Comparison of ENCODE assay signal across 18 cellular contexts in genomic region chr9:120397453-120397852, GRCh38.
"Had no signal": no experiment of that assay in that cellular context is flagged by ENCODE, and none has a peak within 500 bp of the region (broad histone marks: within the 10 kb centered on the region; RNA-seq: fewer than 3 reads in every experiment).

No MANE protein-coding gene starts in this region.

- H3K27ac ChIP-seq: neutrophil, prostate gland, right lobe of liver had no signal

- H3K4me3 ChIP-seq: lung, prostate gland, right lobe of liver had no signal

- H3K27me3 Mint-ChIP-seq: activated CD4-positive, alpha-beta memory T cell treated with anti-CD3 and anti-CD28 coated beads for 36 hours; dendritic cell treated with granulocyte-macrophage colony-stimulating factor and Interleukin-4, amounts not matched to agents 40 ng/mL and 50 ng/mL, for 4 days; naive B cell; stimulated activated naive B cell treated with anti-CD40 and anti-IgM and Interleukin-4, amounts not matched to agents 10 μg/mL and 1 μg/mL and 100 μg/mL, for 72 hours had no signal

- H3K4me1 Mint-ChIP-seq: endodermal cell had no signal

- H3K27ac Mint-ChIP-seq: activated CD4-positive, alpha-beta memory T cell treated with anti-CD3 and anti-CD28 coated beads for 36 hours; activated T-helper 1 cell treated with anti-CD3 and anti-CD28 coated beads, Interleukin-12 subunit alpha, Interleukin-12 subunit beta, Interleukin-2, Interleukin-4 antibody, amounts not matched to agents 30 ng/mL and 10 ng/mL and 1 ng/mL, durations not matched to agents 14 hours and 24 hours and 36 hours; dendritic cell treated with granulocyte-macrophage colony-stimulating factor and Interleukin-4, amounts not matched to agents 40 ng/mL and 50 ng/mL, for 4 days; endodermal cell; stimulated activated naive B cell treated with anti-CD40 and anti-IgM and Interleukin-4, amounts not matched to agents 10 μg/mL and 1 μg/mL and 100 μg/mL, for 72 hours had no signal

- H3K27me3 ChIP-seq: neutrophil, right lobe of liver had no signal

- DNase-seq: activated CD4-positive, alpha-beta memory T cell treated with anti-CD3 and anti-CD28 coated beads for 36 hours; activated CD4-positive, alpha-beta T cell treated with anti-CD3 and anti-CD28 coated beads for 1 hour; activated naive CD4-positive, alpha-beta T cell treated with Interleukin-2 at 50 U/mL for 16 hours; central memory CD4-positive, alpha-beta T cell; endodermal cell; foreskin fibroblast; glutamatergic neuron; left cardiac atrium; naive B cell; right lobe of liver; stimulated activated CD4-positive, alpha-beta T cell treated with anti-CD3 and anti-CD28 coated beads, Interleukin-2, amount 100 ng/mL, for 24 hours; stimulated activated naive B cell treated with anti-CD40 and anti-IgM and Interleukin-4, amounts not matched to agents 10 μg/mL and 1 μg/mL and 100 μg/mL, for 72 hours; T-helper 9 cell had no signal

- ATAC-seq: left cardiac atrium; right lobe of liver; stimulated activated naive B cell treated with anti-CD40 and anti-IgM and Interleukin-4, amounts not matched to agents 10 μg/mL and 1 μg/mL and 100 μg/mL, for 72 hours had no signal

- H3K9me3 Mint-ChIP-seq: activated CD4-positive, alpha-beta memory T cell treated with anti-CD3 and anti-CD28 coated beads for 36 hours; activated T-helper 1 cell treated with anti-CD3 and anti-CD28 coated beads, Interleukin-12 subunit alpha, Interleukin-12 subunit beta, Interleukin-2, Interleukin-4 antibody, amounts not matched to agents 30 ng/mL and 10 ng/mL and 1 ng/mL, durations not matched to agents 14 hours and 24 hours and 36 hours; dendritic cell treated with granulocyte-macrophage colony-stimulating factor and Interleukin-4, amounts not matched to agents 40 ng/mL and 50 ng/mL, for 4 days; endodermal cell; naive B cell; stimulated activated naive B cell treated with anti-CD40 and anti-IgM and Interleukin-4, amounts not matched to agents 10 μg/mL and 1 μg/mL and 100 μg/mL, for 72 hours had no signal

- H3K4me3 Mint-ChIP-seq: activated CD4-positive, alpha-beta memory T cell treated with anti-CD3 and anti-CD28 coated beads for 36 hours; activated T-helper 1 cell treated with anti-CD3 and anti-CD28 coated beads, Interleukin-12 subunit alpha, Interleukin-12 subunit beta, Interleukin-2, Interleukin-4 antibody, amounts not matched to agents 30 ng/mL and 10 ng/mL and 1 ng/mL, durations not matched to agents 14 hours and 24 hours and 36 hours; dendritic cell treated with granulocyte-macrophage colony-stimulating factor and Interleukin-4, amounts not matched to agents 40 ng/mL and 50 ng/mL, for 4 days; endodermal cell; naive B cell; stimulated activated naive B cell treated with anti-CD40 and anti-IgM and Interleukin-4, amounts not matched to agents 10 μg/mL and 1 μg/mL and 100 μg/mL, for 72 hours had no signal

- H3K4me1 ChIP-seq: prostate gland had no signal

- H3K9me3 ChIP-seq: neutrophil, prostate gland, right lobe of liver had no signal
